In genomic region chr9:133347985-133348762, GRCh38 we compare ENCODE assay signal across 1 cellular context.
TF ChIP-seq lines count a peak whose summit lies in the region.

Gene MED22 (minus strand): TSS chr9:133348131. CDS start chr9:133346662, 1,469 bp downstream.
Gene RPL7A (plus strand): TSS chr9:133348218. CDS start chr9:133348244, 26 bp downstream.

TF ChIP-seq in HepG2, 621 proteins besides CTCF, POLR2A, EP300 and RAD21 (continued from another document and continues in another):
- TF ChIP-seq, protein P1, sequence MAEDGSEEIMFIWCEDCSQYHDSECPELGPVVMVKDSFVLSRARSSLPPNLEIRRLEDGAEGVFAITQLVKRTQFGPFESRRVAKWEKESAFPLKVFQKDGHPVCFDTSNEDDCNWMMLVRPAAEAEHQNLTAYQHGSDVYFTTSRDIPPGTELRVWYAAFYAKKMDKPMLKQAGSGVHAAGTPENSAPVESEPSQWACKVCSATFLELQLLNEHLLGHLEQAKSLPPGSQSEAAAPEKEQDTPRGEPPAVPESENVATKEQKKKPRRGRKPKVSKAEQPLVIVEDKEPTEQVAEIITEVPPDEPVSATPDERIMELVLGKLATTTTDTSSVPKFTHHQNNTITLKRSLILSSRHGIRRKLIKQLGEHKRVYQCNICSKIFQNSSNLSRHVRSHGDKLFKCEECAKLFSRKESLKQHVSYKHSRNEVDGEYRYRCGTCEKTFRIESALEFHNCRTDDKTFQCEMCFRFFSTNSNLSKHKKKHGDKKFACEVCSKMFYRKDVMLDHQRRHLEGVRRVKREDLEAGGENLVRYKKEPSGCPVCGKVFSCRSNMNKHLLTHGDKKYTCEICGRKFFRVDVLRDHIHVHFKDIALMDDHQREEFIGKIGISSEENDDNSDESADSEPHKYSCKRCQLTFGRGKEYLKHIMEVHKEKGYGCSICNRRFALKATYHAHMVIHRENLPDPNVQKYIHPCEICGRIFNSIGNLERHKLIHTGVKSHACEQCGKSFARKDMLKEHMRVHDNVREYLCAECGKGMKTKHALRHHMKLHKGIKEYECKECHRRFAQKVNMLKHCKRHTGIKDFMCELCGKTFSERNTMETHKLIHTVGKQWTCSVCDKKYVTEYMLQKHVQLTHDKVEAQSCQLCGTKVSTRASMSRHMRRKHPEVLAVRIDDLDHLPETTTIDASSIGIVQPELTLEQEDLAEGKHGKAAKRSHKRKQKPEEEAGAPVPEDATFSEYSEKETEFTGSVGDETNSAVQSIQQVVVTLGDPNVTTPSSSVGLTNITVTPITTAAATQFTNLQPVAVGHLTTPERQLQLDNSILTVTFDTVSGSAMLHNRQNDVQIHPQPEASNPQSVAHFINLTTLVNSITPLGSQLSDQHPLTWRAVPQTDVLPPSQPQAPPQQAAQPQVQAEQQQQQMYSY (CRISPR knock-in tag; IDR thresholded peaks at IDR 0.05): no peak
- TF ChIP-seq TEAD3 (CRISPR knock-in tag; optimal IDR thresholded peaks at IDR 0.05; ENCODE audit: borderline replicate concordance) (peak; percentile 64), ZNF615 (CRISPR knock-in tag; IDR thresholded peaks at IDR 0.05; ENCODE audit: borderline replicate concordance) (0 out of 2 replicates have a peak, but pooled peaks have one; percentile 58), NAIF1 (CRISPR knock-in tag; IDR thresholded peaks at IDR 0.05; ENCODE audit: borderline replicate concordance) (no peak; the same call in 1 of the 2 replicates), ZNF230 (CRISPR knock-in tag; IDR thresholded peaks at IDR 0.05) (peak; percentile 66; the same call in 1 of the 2 replicates), RARG (CRISPR knock-in tag; IDR thresholded peaks at IDR 0.05; ENCODE audit: low read depth) (no peak), ZNF274 (CRISPR knock-in tag; IDR thresholded peaks at IDR 0.05) (peak; percentile 96; the same call in 1 of the 2 replicates), ZNF740 (CRISPR knock-in tag; IDR thresholded peaks at IDR 0.05) (peak; percentile 9; the same call in 1 of the 2 replicates), DPF2 (CRISPR knock-in tag; IDR thresholded peaks at IDR 0.05; ENCODE audit: borderline replicate concordance, low read depth) (no peak), RXRB (CRISPR knock-in tag; IDR thresholded peaks at IDR 0.05; ENCODE audit: borderline replicate concordance) (peak; percentile 51; the same call in 1 of the 2 replicates), POLR2G (IDR thresholded peaks at IDR 0.05; ENCODE audit: low read depth, low read length) (peak; percentile 99), BCLAF1 (IDR thresholded peaks at IDR 0.05) (no peak), FOXO4 (CRISPR knock-in tag; conservative IDR thresholded peaks at IDR 0.05) (no peak), NRL (CRISPR knock-in tag; IDR thresholded peaks at IDR 0.05; ENCODE audit: borderline replicate concordance) (peak; percentile 81), ZNF780A (CRISPR knock-in tag; IDR thresholded peaks at IDR 0.05) (0 out of 2 replicates have a peak, but pooled peaks have one; percentile 79), ZBTB42 (CRISPR knock-in tag; IDR thresholded peaks at IDR 0.05) (0 out of 2 replicates have a peak, but pooled peaks have one; percentile 4), ISX (CRISPR knock-in tag; conservative IDR thresholded peaks at IDR 0.05) (no peak), POLR2AphosphoS2 (IDR thresholded peaks at IDR 0.05; ENCODE audit: low read depth, low read length) (peak; percentile 85; the same call in 1 of the 2 replicates), KLF13 (CRISPR knock-in tag; IDR thresholded peaks at IDR 0.05) (peak; percentile 69; the same call in 1 of the 2 replicates), PTBP1 (IDR thresholded peaks at IDR 0.05; ENCODE audit: low read depth, low read length, poor library complexity, severe bottlenecking) (peak; percentile 44), ZNF543 (CRISPR knock-in tag; IDR thresholded peaks at IDR 0.05) (peak; percentile 78; the same call in 1 of the 2 replicates), ZNF776 (CRISPR knock-in tag; IDR thresholded peaks at IDR 0.05) (no peak; the same call in 1 of the 2 replicates), IKZF4 (CRISPR knock-in tag; IDR thresholded peaks at IDR 0.05; ENCODE audit: borderline replicate concordance, low read depth, not compliant biosample characterization) (no peak), ZFP62 (CRISPR knock-in tag; IDR thresholded peaks at IDR 0.05) (no peak), MTA3 (CRISPR knock-in tag; IDR thresholded peaks at IDR 0.05) (no peak), ZNF512 (CRISPR knock-in tag; IDR thresholded peaks at IDR 0.05) (no peak), ZNF253 (CRISPR knock-in tag; IDR thresholded peaks at IDR 0.05; ENCODE audit: borderline replicate concordance) (peak; percentile 35; the same call in 1 of the 2 replicates), MYNN (CRISPR knock-in tag; IDR thresholded peaks at IDR 0.05; ENCODE audit: low read depth) (no peak), BCL6 (CRISPR knock-in tag; IDR thresholded peaks at IDR 0.05) (peak; percentile 52; the same call in 1 of the 2 replicates), ZNF468 (CRISPR knock-in tag; IDR thresholded peaks at IDR 0.05) (no peak), MYC (CRISPR knock-in tag; IDR thresholded peaks at IDR 0.05; ENCODE audit: borderline replicate concordance) (peak; percentile 98), FOSL2 (CRISPR knock-in tag; IDR thresholded peaks at IDR 0.05) (peak; percentile 42; the same call in 1 of the 2 replicates), KLF6 (CRISPR knock-in tag; IDR thresholded peaks at IDR 0.05) (peak; percentile 87), IKZF1 (IDR thresholded peaks at IDR 0.05) (no peak)
- TF ChIP-seq, protein P2, sequence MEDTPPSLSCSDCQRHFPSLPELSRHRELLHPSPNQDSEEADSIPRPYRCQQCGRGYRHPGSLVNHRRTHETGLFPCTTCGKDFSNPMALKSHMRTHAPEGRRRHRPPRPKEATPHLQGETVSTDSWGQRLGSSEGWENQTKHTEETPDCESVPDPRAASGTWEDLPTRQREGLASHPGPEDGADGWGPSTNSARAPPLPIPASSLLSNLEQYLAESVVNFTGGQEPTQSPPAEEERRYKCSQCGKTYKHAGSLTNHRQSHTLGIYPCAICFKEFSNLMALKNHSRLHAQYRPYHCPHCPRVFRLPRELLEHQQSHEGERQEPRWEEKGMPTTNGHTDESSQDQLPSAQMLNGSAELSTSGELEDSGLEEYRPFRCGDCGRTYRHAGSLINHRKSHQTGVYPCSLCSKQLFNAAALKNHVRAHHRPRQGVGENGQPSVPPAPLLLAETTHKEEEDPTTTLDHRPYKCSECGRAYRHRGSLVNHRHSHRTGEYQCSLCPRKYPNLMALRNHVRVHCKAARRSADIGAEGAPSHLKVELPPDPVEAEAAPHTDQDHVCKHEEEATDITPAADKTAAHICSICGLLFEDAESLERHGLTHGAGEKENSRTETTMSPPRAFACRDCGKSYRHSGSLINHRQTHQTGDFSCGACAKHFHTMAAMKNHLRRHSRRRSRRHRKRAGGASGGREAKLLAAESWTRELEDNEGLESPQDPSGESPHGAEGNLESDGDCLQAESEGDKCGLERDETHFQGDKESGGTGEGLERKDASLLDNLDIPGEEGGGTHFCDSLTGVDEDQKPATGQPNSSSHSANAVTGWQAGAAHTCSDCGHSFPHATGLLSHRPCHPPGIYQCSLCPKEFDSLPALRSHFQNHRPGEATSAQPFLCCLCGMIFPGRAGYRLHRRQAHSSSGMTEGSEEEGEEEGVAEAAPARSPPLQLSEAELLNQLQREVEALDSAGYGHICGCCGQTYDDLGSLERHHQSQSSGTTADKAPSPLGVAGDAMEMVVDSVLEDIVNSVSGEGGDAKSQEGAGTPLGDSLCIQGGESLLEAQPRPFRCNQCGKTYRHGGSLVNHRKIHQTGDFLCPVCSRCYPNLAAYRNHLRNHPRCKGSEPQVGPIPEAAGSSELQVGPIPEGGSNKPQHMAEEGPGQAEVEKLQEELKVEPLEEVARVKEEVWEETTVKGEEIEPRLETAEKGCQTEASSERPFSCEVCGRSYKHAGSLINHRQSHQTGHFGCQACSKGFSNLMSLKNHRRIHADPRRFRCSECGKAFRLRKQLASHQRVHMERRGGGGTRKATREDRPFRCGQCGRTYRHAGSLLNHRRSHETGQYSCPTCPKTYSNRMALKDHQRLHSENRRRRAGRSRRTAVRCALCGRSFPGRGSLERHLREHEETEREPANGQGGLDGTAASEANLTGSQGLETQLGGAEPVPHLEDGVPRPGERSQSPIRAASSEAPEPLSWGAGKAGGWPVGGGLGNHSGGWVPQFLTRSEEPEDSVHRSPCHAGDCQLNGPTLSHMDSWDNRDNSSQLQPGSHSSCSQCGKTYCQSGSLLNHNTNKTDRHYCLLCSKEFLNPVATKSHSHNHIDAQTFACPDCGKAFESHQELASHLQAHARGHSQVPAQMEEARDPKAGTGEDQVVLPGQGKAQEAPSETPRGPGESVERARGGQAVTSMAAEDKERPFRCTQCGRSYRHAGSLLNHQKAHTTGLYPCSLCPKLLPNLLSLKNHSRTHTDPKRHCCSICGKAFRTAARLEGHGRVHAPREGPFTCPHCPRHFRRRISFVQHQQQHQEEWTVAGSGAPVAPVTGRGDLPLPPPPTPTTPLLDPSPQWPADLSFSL (CRISPR knock-in tag; IDR thresholded peaks at IDR 0.05): no peak
- TF ChIP-seq, protein P3, sequence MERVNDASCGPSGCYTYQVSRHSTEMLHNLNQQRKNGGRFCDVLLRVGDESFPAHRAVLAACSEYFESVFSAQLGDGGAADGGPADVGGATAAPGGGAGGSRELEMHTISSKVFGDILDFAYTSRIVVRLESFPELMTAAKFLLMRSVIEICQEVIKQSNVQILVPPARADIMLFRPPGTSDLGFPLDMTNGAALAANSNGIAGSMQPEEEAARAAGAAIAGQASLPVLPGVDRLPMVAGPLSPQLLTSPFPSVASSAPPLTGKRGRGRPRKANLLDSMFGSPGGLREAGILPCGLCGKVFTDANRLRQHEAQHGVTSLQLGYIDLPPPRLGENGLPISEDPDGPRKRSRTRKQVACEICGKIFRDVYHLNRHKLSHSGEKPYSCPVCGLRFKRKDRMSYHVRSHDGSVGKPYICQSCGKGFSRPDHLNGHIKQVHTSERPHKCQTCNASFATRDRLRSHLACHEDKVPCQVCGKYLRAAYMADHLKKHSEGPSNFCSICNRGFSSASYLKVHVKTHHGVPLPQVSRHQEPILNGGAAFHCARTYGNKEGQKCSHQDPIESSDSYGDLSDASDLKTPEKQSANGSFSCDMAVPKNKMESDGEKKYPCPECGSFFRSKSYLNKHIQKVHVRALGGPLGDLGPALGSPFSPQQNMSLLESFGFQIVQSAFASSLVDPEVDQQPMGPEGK (CRISPR knock-in tag; IDR thresholded peaks at IDR 0.05): no peak; the same call in none of the 2 replicates
- TF ChIP-seq, protein P4, sequence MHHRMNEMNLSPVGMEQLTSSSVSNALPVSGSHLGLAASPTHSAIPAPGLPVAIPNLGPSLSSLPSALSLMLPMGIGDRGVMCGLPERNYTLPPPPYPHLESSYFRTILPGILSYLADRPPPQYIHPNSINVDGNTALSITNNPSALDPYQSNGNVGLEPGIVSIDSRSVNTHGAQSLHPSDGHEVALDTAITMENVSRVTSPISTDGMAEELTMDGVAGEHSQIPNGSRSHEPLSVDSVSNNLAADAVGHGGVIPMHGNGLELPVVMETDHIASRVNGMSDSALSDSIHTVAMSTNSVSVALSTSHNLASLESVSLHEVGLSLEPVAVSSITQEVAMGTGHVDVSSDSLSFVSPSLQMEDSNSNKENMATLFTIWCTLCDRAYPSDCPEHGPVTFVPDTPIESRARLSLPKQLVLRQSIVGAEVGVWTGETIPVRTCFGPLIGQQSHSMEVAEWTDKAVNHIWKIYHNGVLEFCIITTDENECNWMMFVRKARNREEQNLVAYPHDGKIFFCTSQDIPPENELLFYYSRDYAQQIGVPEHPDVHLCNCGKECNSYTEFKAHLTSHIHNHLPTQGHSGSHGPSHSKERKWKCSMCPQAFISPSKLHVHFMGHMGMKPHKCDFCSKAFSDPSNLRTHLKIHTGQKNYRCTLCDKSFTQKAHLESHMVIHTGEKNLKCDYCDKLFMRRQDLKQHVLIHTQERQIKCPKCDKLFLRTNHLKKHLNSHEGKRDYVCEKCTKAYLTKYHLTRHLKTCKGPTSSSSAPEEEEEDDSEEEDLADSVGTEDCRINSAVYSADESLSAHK (CRISPR knock-in tag; IDR thresholded peaks at IDR 0.05; ENCODE audit: borderline replicate concordance): no peak
